17 cellular contexts compared by ENCODE assay signal in genomic region chr3:44067431-44067830, GRCh38.
DNase-seq lines count a peak whose midpoint lies in the region; TF ChIP-seq lines count a peak whose summit lies in the region.
"Had no signal": no experiment of that assay in that cellular context is flagged by ENCODE, and none has a peak within 500 bp of the region (broad histone marks: within the 10 kb centered on the region; RNA-seq: fewer than 3 reads in every experiment).

No MANE protein-coding gene starts in this region.

- 88% methylated on average over 6 of the region's 6 CpGs for WGBS in esophagus muscularis mucosa
- WGBS in neuronal stem cell (ENCODE audit: extremely low coverage in 2 of 2, insufficient read length in 2 of 2, insufficient replicate concordance in 1 of 2), 2 donors = no CpG with 5 or more reads among the region's 6 CpGs

- H3K27ac Mint-ChIP-seq in progenitor cell of endocrine pancreas = no peak overlapping the region
- H3K27ac Mint-ChIP-seq: CD4-positive, alpha-beta T cell; GM23338 had no signal

- no peak overlapping the region for H2AK5ac ChIP-seq in neuronal stem cell (ENCODE audit: low read depth, low read length)

- no peak overlapping the region for H3K4ac ChIP-seq in neuronal stem cell (ENCODE audit: low read length)

- no peak overlapping the region for H2BK5ac ChIP-seq in neuronal stem cell (ENCODE audit: low read length)

- H2BK12ac ChIP-seq in neuronal stem cell (ENCODE audit: low read length) = no peak overlapping the region

- H3K27me3 ChIP-seq in esophagus muscularis mucosa (peaks cover 0 to 17% (median 0%) of the 10 kb centered on the region in 4 donors), neuronal stem cell (ENCODE audit: control insufficient read depth in 3 of 3, insufficient read depth in 3 of 3, low read depth in 1 of 3, low read length in 3 of 3) (peaks cover 0 to 7% (median 0%) of the 10 kb centered on the region in 3 experiments)

- H3K4me1 Mint-ChIP-seq in progenitor cell of endocrine pancreas (ENCODE audit: low read depth) = peaks cover 4% of the 10 kb centered on the region

- intact Hi-C loops in esophagus muscularis mucosa (cut with DNase I) = no loop called here

- H3K79me1 ChIP-seq in neuronal stem cell (ENCODE audit: low read depth, low read length) = no peaks in the 10 kb centered on the region

- peak overlapping the region; percentile 31 for H3K23ac ChIP-seq in neuronal stem cell (ENCODE audit: low read depth, low read length, poor library complexity)

- peak overlapping the region; percentile 74 for H3K18ac ChIP-seq in neuronal stem cell (ENCODE audit: low read length)

- peak overlapping the region; percentile 12 for H2BK120ac ChIP-seq in neuronal stem cell (ENCODE audit: low read depth, low read length)

- H3K9ac ChIP-seq in neuronal stem cell (ENCODE audit: low read depth, low read length, poor library complexity) = no peak overlapping the region

- H3K4me3 ChIP-seq in esophagus muscularis mucosa (no peak overlapping the region), neuronal stem cell (ENCODE audit: low read length in 2 of 2) (no peak overlapping the region)
- H3K4me3 ChIP-seq: GM23338 had no signal

- TF ChIP-seq EP300 in esophagus muscularis mucosa (IDR thresholded peaks at IDR 0.05) = no peak

- no peak for TF ChIP-seq POLR2A in esophagus muscularis mucosa (IDR thresholded peaks at IDR 0.05; ENCODE audit: low read depth)

- TF ChIP-seq CTCF in esophagus muscularis mucosa (IDR thresholded peaks at IDR 0.05) (no peak), progenitor cell of endocrine pancreas (IDR thresholded peaks at IDR 0.05; ENCODE audit: unreplicated experiment) (no peak)

- no peak overlapping the region for H3K4me2 ChIP-seq in neuronal stem cell (ENCODE audit: insufficient read depth, low read length, poor library complexity, severe bottlenecking)
- H3K4me2 ChIP-seq: GM23338 had no signal

- H3K14ac ChIP-seq in neuronal stem cell (ENCODE audit: low read length) = no peak overlapping the region

- H3K4me1 ChIP-seq in esophagus muscularis mucosa (peaks cover 0 to 4% (median 0%) of the 10 kb centered on the region in 4 donors), neuronal stem cell (ENCODE audit: control insufficient read depth in 2 of 2, insufficient read depth in 1 of 2, low read depth in 1 of 2, low read length in 2 of 2) (peaks cover 0 to 5% of the 10 kb centered on the region in 2 donors)
- H3K4me1 ChIP-seq: Caco-2 had no signal

- peak overlapping the region; percentile 14 for H3K27ac ChIP-seq in caudate nucleus (ENCODE audit: low read depth, low read length)
- H3K27ac ChIP-seq in esophagus muscularis mucosa (replicated peaks in 1 of 4) = no peak overlapping the region
- no peak overlapping the region for H3K27ac ChIP-seq in neuronal stem cell (replicated peaks; ENCODE audit: low read length)
- H3K27ac ChIP-seq: C4-2B had no signal

- H2AFZ ChIP-seq in neuronal stem cell (ENCODE audit: low read length) = no peak overlapping the region
- H2AFZ ChIP-seq: GM23338 had no signal

- H2BK15ac ChIP-seq in neuronal stem cell (ENCODE audit: low read length) = peak overlapping the region; percentile 53

- no peaks in the 10 kb centered on the region for H3K36me3 Mint-ChIP-seq in progenitor cell of endocrine pancreas (ENCODE audit: insufficient read depth)

- H3K36me3 ChIP-seq in esophagus muscularis mucosa (no peaks in the 10 kb centered on the region), neuronal stem cell (replicated peaks in 1 of 2; ENCODE audit: control insufficient read depth in 2 of 2, insufficient read depth in 2 of 2, low read length in 2 of 2) (no peaks in the 10 kb centered on the region)

- no peak overlapping the region for H4K8ac ChIP-seq in neuronal stem cell (ENCODE audit: low read depth, low read length)

- no peaks in the 10 kb centered on the region for H3K9me3 ChIP-seq in esophagus muscularis mucosa
- H3K9me3 ChIP-seq in neuronal stem cell (replicated peaks in 1 of 2; ENCODE audit: control insufficient read depth in 2 of 2, insufficient read depth in 1 of 2, low read depth in 1 of 2, low read length in 2 of 2) = no peaks in the 10 kb centered on the region
- H3K9me3 ChIP-seq: Caco-2 had no signal

- DNase-seq in caudate nucleus (lab: John Stamatoyannopoulos, UW) (no peak), esophagus muscularis mucosa (ENCODE audit: extremely low spot score) (peak; percentile 84), neuronal stem cell (ENCODE audit: low spot score) (no peak), AG20443 (ENCODE audit: low spot score) (no peak), progenitor cell of endocrine pancreas (ENCODE audit: low spot score, unreplicated experiment) (no peak), NCI-H226 (no peak)
- DNase-seq in activated CD4-positive, alpha-beta T cell treated with anti-CD3 and anti-CD28 coated beads, Interleukin-2, amount 50 U/mL, for 4 hours = no peak
- DNase-seq: ACHN; AML-193; Caco-2; CD4-positive, alpha-beta T cell; DMS153; DMS79; GDM1; H7 had no signal

- H3K9me3 Mint-ChIP-seq in progenitor cell of endocrine pancreas (ENCODE audit: low read depth) = no peaks in the 10 kb centered on the region
- H3K9me3 Mint-ChIP-seq: CD4-positive, alpha-beta T cell; GM23338 had no signal

- peak overlapping the region; percentile 75 for H4K91ac ChIP-seq in neuronal stem cell (ENCODE audit: low read depth, low read length, poor library complexity)

- no peak overlapping the region for H3K4me3 Mint-ChIP-seq in progenitor cell of endocrine pancreas (ENCODE audit: low read depth)
- H3K4me3 Mint-ChIP-seq: CD4-positive, alpha-beta T cell; GM23338 had no signal

- peaks cover 36% of the 10 kb centered on the region for H3K27me3 Mint-ChIP-seq in progenitor cell of endocrine pancreas
